12 cellular contexts compared by ENCODE assay signal in genomic region chr11:43989162-43989961, GRCh38. TPM values are rescaled to one million over a fixed set of nuclear protein-coding genes. Genes with fewer than 3 reads are reported as not detected.
A peak's percentile ranks its signal among the peaks of the same experiment; 100 is the strongest.
DNase-seq lines count a peak whose midpoint lies in the region; ATAC-seq and TF ChIP-seq lines count a peak whose summit lies in the region.
"Had no signal": no experiment of that assay in that cellular context is flagged by ENCODE, and none has a peak within 500 bp of the region (broad histone marks: within the 10 kb centered on the region; RNA-seq: fewer than 3 reads in every experiment).

No MANE protein-coding gene starts in this region.

- peaks cover 23 to 59% of the 10 kb centered on the region in 2 donors for H3K4me1 ChIP-seq in thoracic aorta (ENCODE audit: control insufficient read depth in 1 of 2, low read depth in 2 of 2)

- ATAC-seq in left lobe of liver (peak; percentile 11), thoracic aorta (ENCODE audit: insufficient number of reproducible peaks, low FRiP score, low read depth) (no peak)

- no peaks in the 10 kb centered on the region for H3K27me3 ChIP-seq in thoracic aorta (replicated peaks; ENCODE audit: insufficient read depth)

- DNase-seq in NCI-H1694 treated with DMSO at 0.1 percent for 48 hours (lab: John Stamatoyannopoulos, UW) (peak; percentile 76), left lobe of liver (ENCODE audit: low spot score) (no peak), thoracic aorta (ENCODE audit: low spot score) (no peak), NCI-H2227 treated with DMSO at 0.1 percent for 48 hours (lab: John Stamatoyannopoulos, UW) (no peak), NCI-H748 (lab: John Stamatoyannopoulos, UW; ENCODE audit: unreplicated experiment) (no peak), 8988T (no peak), COR-L47 (lab: John Stamatoyannopoulos, UW) (no peak)
- DNase-seq: HCEC 1CT; NCI-H510A treated with DMSO at 0.1 percent for 48 hours; stimulated activated CD4-positive, alpha-beta T cell treated with anti-CD3 and anti-CD28 coated beads, Interleukin-1b, Interleukin-23, amount 100 ng/mL, for 48 hours had no signal

- TF ChIP-seq CTCF in thoracic aorta (IDR thresholded peaks at IDR 0.05) = no peak

- H3K4me3 ChIP-seq in thoracic aorta = no peak overlapping the region

- H3K27ac ChIP-seq in cingulate gyrus (ENCODE audit: low read depth, low read length) = peak overlapping the region; percentile 41
- H3K27ac ChIP-seq in thoracic aorta = peak overlapping the region; percentile 61 to 84

- no peaks in the 10 kb centered on the region for H3K9me3 ChIP-seq in thoracic aorta

- no peaks in the 10 kb centered on the region for H3K36me3 ChIP-seq in thoracic aorta

RNA-seq across cellular contexts. Expression of gene C11orf96, which starts 46.9 kb away (rescaled TPM):
- total RNA-seq in left lobe of liver = 10.3 TPM
- total RNA-seq in thoracic aorta = 1,000 to 10,000 TPM; 1,114 to 1,404 TPM

RNA-seq across cellular contexts. Expression of gene ACCSL, which starts 58.4 kb away (rescaled TPM):
- total RNA-seq in left lobe of liver (not detected), thoracic aorta (not detected)
- total RNA-seq: activated T-helper 2 cell treated with anti-CD3 and anti-CD28 coated beads, Interferon-gamma antibody, Interleukin-2, Interleukin-4, amounts not matched to agents 10 μg/mL and 5 μg/mL and 100 μg/mL, durations not matched to agents 14 hours and 24 hours and 36 hours had no signal

Comparison
In these comparisons a context has a peak if more than half of its experiments do, and no peak if none do; other contexts are left out.
1. RNA of gene C11orf96, which starts 46.9 kb away (total RNA-seq): 1,114 to 1,404 TPM in thoracic aorta; 10.3 TPM in left lobe of liver (single experiment); every median in the first group is over 10 times any median in the second.